Comparison of ENCODE assay signal across 10 cellular contexts in genomic region chrX:129813662-129814061, GRCh38. TPM values are rescaled to one million over a fixed set of nuclear protein-coding genes. Genes with fewer than 3 reads are reported as not detected.
"Had no signal": no experiment of that assay in that cellular context is flagged by ENCODE, and none has a peak within 500 bp of the region (broad histone marks: within the 10 kb centered on the region; RNA-seq: fewer than 3 reads in every experiment).

No MANE protein-coding gene starts in this region.

- H3K27ac ChIP-seq: GM23248, HL-60 had no signal

- DNase-seq: GM23248, GOT3, H7, HFFc6 had no signal

- ATAC-seq: HCT116, HepG2 had no signal

- H3K4me3 ChIP-seq: GM23248, HAP-1 had no signal

- H3K9ac ChIP-seq: GM23248 had no signal

- H3K9me3 ChIP-seq: HAP-1 had no signal

RNA-seq across cellular contexts. Expression of gene SASH3, which starts 33.9 kb away (rescaled TPM):
- total RNA-seq: GM23248, H4, H7, HepG2, HFFc6, HT1080 had no signal
